ENCODE assay signal across 30 cellular contexts in the genomic region with DNA sequence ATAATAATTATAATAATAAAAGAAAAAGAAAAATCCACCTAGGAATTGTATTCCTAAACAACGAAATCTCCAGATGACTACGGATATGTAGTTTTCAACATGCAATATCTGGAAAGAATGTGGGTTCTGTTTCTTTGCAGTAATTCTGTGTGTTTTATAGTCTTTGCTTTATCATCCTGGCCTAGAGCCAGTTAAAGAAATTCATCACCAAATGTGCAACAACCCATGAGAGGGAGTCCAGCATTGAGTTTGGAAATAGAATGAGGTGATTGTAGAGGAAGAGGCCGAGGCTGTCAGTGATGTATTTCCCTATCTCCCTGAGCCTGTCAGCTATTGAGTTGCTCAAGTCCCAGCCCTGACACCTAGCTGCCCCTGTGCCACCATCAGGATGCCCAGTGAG.
DNase-seq lines count a peak whose midpoint lies in the region; ATAC-seq, FAIRE-seq and TF ChIP-seq lines count a peak whose summit lies in the region.
"Had no signal": no experiment of that assay in that cellular context is flagged by ENCODE, and none has a peak within 500 bp of the region (broad histone marks: within the 10 kb centered on the region; RNA-seq: fewer than 3 reads in every experiment).

No MANE protein-coding gene starts in this region.

- TF ChIP-seq POLR2A in H1 (IDR thresholded peaks at IDR 0.05; ENCODE audit: control extremely low read depth in 1 of 2, low read depth in 2 of 2, low read length in 2 of 2): no peak

- no peak overlapping the region for H4K5ac ChIP-seq in H1 (ENCODE audit: insufficient read length, low read depth, low read length)

- no peak overlapping the region for H3K56ac ChIP-seq in H1 (replicated peaks; ENCODE audit: insufficient read length, low read depth, low read length)

- no peak overlapping the region for H3K4me3 ChIP-seq in H1 (ENCODE audit: extremely low read depth in 1 of 4, insufficient read depth in 2 of 4, low read depth in 3 of 4, low read length in 4 of 4)
- H3K4me3 ChIP-seq: gastroesophageal sphincter, lower lobe of right lung, spleen had no signal

- no peak for TF ChIP-seq RAD21 in H1 (IDR thresholded peaks at IDR 0.05 in 1 of 2, conservative IDR thresholded peaks at IDR 0.05 in 1 of 2; ENCODE audit: low read depth in 2 of 2, low read length in 2 of 2)

- no peak overlapping the region for H3K27ac ChIP-seq in H1 (ENCODE audit: low read depth, low read length)
- H3K27ac ChIP-seq in substantia nigra (ENCODE audit: low read depth, low read length, poor library complexity, severe bottlenecking): no peak overlapping the region
- H3K27ac ChIP-seq: gastroesophageal sphincter, lower lobe of right lung, spleen had no signal

- no peaks in the 10 kb centered on the region for H3K9me3 Mint-ChIP-seq in stimulated activated effector memory CD8-positive, alpha-beta T cell treated with anti-CD3 and anti-CD28 coated beads, Interleukin-12 subunit alpha, Interleukin-12 subunit beta, amount 100 ng/mL, for 72 hours
- H3K9me3 Mint-ChIP-seq in activated T-cell treated with anti-CD3 and anti-CD28 coated beads, Interleukin-2, amount 50 U/mL, for 24 hours: no peaks in the 10 kb centered on the region
- H3K9me3 Mint-ChIP-seq: activated CD4-positive, alpha-beta memory T cell treated with anti-CD3 and anti-CD28 coated beads, Interleukin-2, amount 10 ng/mL, durations not matched to agents 7 days and 5 days; activated naive CD8-positive, alpha-beta T cell treated with anti-CD3 and anti-CD28 coated beads for 36 hours; immature natural killer cell had no signal

- H3K36me3 Mint-ChIP-seq in stimulated activated effector memory CD8-positive, alpha-beta T cell treated with anti-CD3 and anti-CD28 coated beads, Interleukin-12 subunit alpha, Interleukin-12 subunit beta, amount 100 ng/mL, for 72 hours: no peaks in the 10 kb centered on the region
- H3K36me3 Mint-ChIP-seq in activated T-cell treated with anti-CD3 and anti-CD28 coated beads, Interleukin-2, amount 50 U/mL, for 24 hours (ENCODE audit: low read depth): no peaks in the 10 kb centered on the region
- H3K36me3 Mint-ChIP-seq: activated naive CD8-positive, alpha-beta T cell treated with anti-CD3 and anti-CD28 coated beads for 36 hours; immature natural killer cell had no signal

- no peak for FAIRE-seq in H1 (lab: Jason Lieb, UNC)
- FAIRE-seq: GM12891 had no signal

- peak overlapping the region; percentile 7 for H3K27ac Mint-ChIP-seq in stimulated activated effector memory CD8-positive, alpha-beta T cell treated with anti-CD3 and anti-CD28 coated beads, Interleukin-12 subunit alpha, Interleukin-12 subunit beta, amount 100 ng/mL, for 72 hours
- no peak overlapping the region for H3K27ac Mint-ChIP-seq in activated T-cell treated with anti-CD3 and anti-CD28 coated beads, Interleukin-2, amount 50 U/mL, for 24 hours
- H3K27ac Mint-ChIP-seq: activated CD4-positive, alpha-beta memory T cell treated with anti-CD3 and anti-CD28 coated beads, Interleukin-2, amount 10 ng/mL, durations not matched to agents 7 days and 5 days; activated naive CD8-positive, alpha-beta T cell treated with anti-CD3 and anti-CD28 coated beads for 36 hours; immature natural killer cell had no signal

- H3K23ac ChIP-seq in H1 (ENCODE audit: insufficient read length): no peak overlapping the region

- no peak overlapping the region for H2BK15ac ChIP-seq in H1 (ENCODE audit: low read length)

- H3K23me2 ChIP-seq in H1 (ENCODE audit: low read depth, low read length): no peaks in the 10 kb centered on the region

- H2AFZ ChIP-seq in H1 (ENCODE audit: low read length): no peak overlapping the region

- H4K91ac ChIP-seq in H1 (replicated peaks; ENCODE audit: insufficient read length, low read length): peak overlapping the region; percentile 47

- no peak for TF ChIP-seq CTCF in H1 (IDR thresholded peaks at IDR 0.05; ENCODE audit: control extremely low read depth in 1 of 3, insufficient read depth in 1 of 3, low read depth in 1 of 3, low read length in 3 of 3)

- H2BK120ac ChIP-seq in H1 (replicated peaks; ENCODE audit: low read depth, low read length): no peak overlapping the region

- H3K4ac ChIP-seq in H1 (replicated peaks; ENCODE audit: insufficient read length, low read depth, low read length): no peak overlapping the region

- CTCF ChIA-PET in H1 (lab: Charles Lee; ENCODE audit: partially characterized antibody): interaction anchor here (0.8 to 2.5 kb wide), 15 partner anchors 12 to 1266 kb away, joined by 3 to 41 read pairs (median 5); no protein-coding TSS in a partner anchor

- no peaks in the 10 kb centered on the region for H3K79me1 ChIP-seq in H1 (ENCODE audit: low read depth, low read length)

- POLR2A ChIA-PET in H1 (lab: Charles Lee; ENCODE audit: partially characterized antibody): interaction anchor here (0.9 to 4.4 kb wide), 3 partner anchors 626 to 1267 kb away, joined by 3 to 31 read pairs (median 4); a partner anchor contains a TSS

- H3K4me2 ChIP-seq in H1 (ENCODE audit: insufficient read depth in 1 of 2, low read depth in 2 of 2, low read length in 2 of 2): no peak overlapping the region

- H4K20me1 ChIP-seq in H1 (replicated peaks in 1 of 2; ENCODE audit: control insufficient read depth in 1 of 2, insufficient read depth in 2 of 2, low read length in 2 of 2): no peaks in the 10 kb centered on the region

- no peak overlapping the region for H3K18ac ChIP-seq in H1 (ENCODE audit: extremely low read depth, low read length)

- H2BK12ac ChIP-seq in H1 (ENCODE audit: low read depth, low read length): peak overlapping the region; percentile 18; the same call in 1 of the 2 replicates

- H2AK5ac ChIP-seq in H1 (ENCODE audit: low read depth, low read length): no peak overlapping the region

- H3K9ac ChIP-seq in H1 (replicated peaks in 1 of 4; ENCODE audit: extremely low read depth in 1 of 4, low read depth in 3 of 4, low read length in 3 of 4): no peak overlapping the region

- peaks cover 5% of the 10 kb centered on the region for H3K4me1 Mint-ChIP-seq in stimulated activated effector memory CD8-positive, alpha-beta T cell treated with anti-CD3 and anti-CD28 coated beads, Interleukin-12 subunit alpha, Interleukin-12 subunit beta, amount 100 ng/mL, for 72 hours
- H3K4me1 Mint-ChIP-seq in activated T-cell treated with anti-CD3 and anti-CD28 coated beads, Interleukin-2, amount 50 U/mL, for 24 hours (ENCODE audit: low read depth): peaks cover 8% of the 10 kb centered on the region

- H3K36me3 ChIP-seq in H1 (ENCODE audit: control insufficient read depth in 2 of 4, insufficient read depth in 4 of 4, low read length in 3 of 4): no peaks in the 10 kb centered on the region
- H3K36me3 ChIP-seq: gastroesophageal sphincter, lower lobe of right lung, spleen had no signal

- ATAC-seq in stimulated activated effector memory CD8-positive, alpha-beta T cell treated with anti-CD3 and anti-CD28 coated beads, Interleukin-12 subunit alpha, Interleukin-12 subunit beta, amount 100 ng/mL, for 72 hours: no peak
- ATAC-seq in left ventricle myocardium superior: no peak
- ATAC-seq: gastroesophageal sphincter, HCT116 had no signal

- no peak overlapping the region for H2BK20ac ChIP-seq in H1 (ENCODE audit: low read length)

- no peak overlapping the region for H3K14ac ChIP-seq in H1 (ENCODE audit: insufficient read length)

- H3K79me2 ChIP-seq in H1 (ENCODE audit: control insufficient read depth in 1 of 2, insufficient read depth in 2 of 2, low read length in 2 of 2): no peaks in the 10 kb centered on the region

- H3K4me1 ChIP-seq in H1 (replicated peaks in 1 of 4; ENCODE audit: control insufficient read depth in 3 of 4, insufficient read depth in 4 of 4, low read length in 3 of 4): peaks cover 0 to 7% (median 1%) of the 10 kb centered on the region in 4 experiments; a peak in 3 of 7 replicates

- intact Hi-C loops in left ventricle myocardium superior (cut with micrococcal nuclease): loop anchor here (5.0 kb wide), 1 partner anchor 1269 kb away; no protein-coding TSS in a partner anchor

- no peak for TF ChIP-seq EP300 in H1 (IDR thresholded peaks at IDR 0.05; ENCODE audit: borderline replicate concordance in 1 of 2, low read depth in 2 of 2, low read length in 2 of 2)

- no peaks in the 10 kb centered on the region for H3K27me3 Mint-ChIP-seq in activated T-cell treated with anti-CD3 and anti-CD28 coated beads, Interleukin-2, amount 50 U/mL, for 24 hours

- H4K8ac ChIP-seq in H1 (ENCODE audit: extremely low read depth, insufficient read depth, low read length): no peak overlapping the region

- 70% methylated on average over 3 of the region's 3 CpGs; no CpG with 5 or more reads in 1 of the 2 experiments for WGBS in H1 (ENCODE audit: extremely low coverage in 1 of 2, insufficient coverage in 1 of 2, insufficient read length in 1 of 2, insufficient replicate concordance in 2 of 2, low coverage in 1 of 2, low lambda C conversion rate in 2 of 2, missing lambda C conversion rate in 1 of 2), 2 experiments

- DNase-seq in NCI-H69 (lab: John Stamatoyannopoulos, UW) (peak; percentile 13), H1 (ENCODE audit: low read depth in 1 of 2, low spot score in 2 of 2) (no peak), left kidney (ENCODE audit: low read depth, low spot score) (peak; percentile 53), left ventricle myocardium superior (no peak), NCI-H1105 treated with DMSO at 0.1 percent for 48 hours (lab: John Stamatoyannopoulos, UW) (no peak), substantia nigra (lab: John Stamatoyannopoulos, UW) (no peak)
- DNase-seq in stimulated activated effector memory CD8-positive, alpha-beta T cell treated with anti-CD3 and anti-CD28 coated beads, Interleukin-12 subunit alpha, Interleukin-12 subunit beta, amount 100 ng/mL, for 72 hours (ENCODE audit: low spot score in 2 of 2): no peak
- DNase-seq in activated T-cell treated with anti-CD3 and anti-CD28 coated beads, Interleukin-2, amount 50 U/mL, for 24 hours: no peak
- DNase-seq: activated CD4-positive, alpha-beta memory T cell treated with anti-CD3 and anti-CD28 coated beads, Interleukin-2, amount 10 ng/mL, durations not matched to agents 7 days and 5 days; activated CD4-positive, CD25-positive, alpha-beta regulatory T cell; activated naive CD8-positive, alpha-beta T cell treated with anti-CD3 and anti-CD28 coated beads for 36 hours; effector CD8-positive, alpha-beta T cell; erythroblast; hippocampal formation; immature natural killer cell; lower lobe of right lung; NCI-H1092 treated with DMSO at 0.1 percent for 48 hours; NCI-H2029 treated with DMSO at 0.1 percent for 48 hours; NCI-H2227 treated with DMSO at 0.1 percent for 48 hours; NK-92 treated with Interleukin-12 subunit alpha and Interleukin-12 subunit beta, amount 100 ng/mL, for 24 hours; occipital lobe; retina; SHP77; spleen; stimulated activated CD4-positive, alpha-beta T cell treated with anti-CD3 and anti-CD28 coated beads, Interleukin-2, amount 100 ng/mL, for 48 hours; stimulated activated naive CD4-positive, alpha-beta T cell treated with Interleukin-2 at 50 U/mL for 16 hours; T-helper 9 cell had no signal

- no peaks in the 10 kb centered on the region for H3K27me3 ChIP-seq in H1 (replicated peaks in 1 of 4; ENCODE audit: control insufficient read depth in 3 of 4, extremely low read depth in 1 of 4, insufficient read depth in 3 of 4, low read length in 3 of 4)
- H3K27me3 ChIP-seq: gastroesophageal sphincter had no signal

- no peak overlapping the region for H2BK5ac ChIP-seq in H1 (ENCODE audit: low read depth, low read length)

- no peak overlapping the region for H3K4me3 Mint-ChIP-seq in stimulated activated effector memory CD8-positive, alpha-beta T cell treated with anti-CD3 and anti-CD28 coated beads, Interleukin-12 subunit alpha, Interleukin-12 subunit beta, amount 100 ng/mL, for 72 hours
- H3K4me3 Mint-ChIP-seq in activated T-cell treated with anti-CD3 and anti-CD28 coated beads, Interleukin-2, amount 50 U/mL, for 24 hours: no peak overlapping the region
- H3K4me3 Mint-ChIP-seq: activated CD4-positive, alpha-beta memory T cell treated with anti-CD3 and anti-CD28 coated beads, Interleukin-2, amount 10 ng/mL, durations not matched to agents 7 days and 5 days; activated naive CD8-positive, alpha-beta T cell treated with anti-CD3 and anti-CD28 coated beads for 36 hours; immature natural killer cell had no signal

- no peaks in the 10 kb centered on the region for H3K9me3 ChIP-seq in H1 (ENCODE audit: insufficient read depth in 2 of 2, low read depth in 1 of 2, low read length in 1 of 2)
- H3K9me3 ChIP-seq: gastroesophageal sphincter, lower lobe of right lung, spleen had no signal

Comparison
In these comparisons a context has a peak if more than half of its experiments do, and no peak if none do; other contexts are left out.
1. DNase-seq: peak in NCI-H69 (single experiment) and left kidney (single experiment); none in H1 (0 of 2), stimulated activated effector memory CD8-positive, alpha-beta T cell treated with anti-CD3 and anti-CD28 coated beads, Interleukin-12 subunit alpha, Interleukin-12 subunit beta, amount 100 ng/mL, for 72 hours (0 of 2), left ventricle myocardium superior (single experiment), NCI-H1105 treated with DMSO at 0.1 percent for 48 hours (single experiment), activated T-cell treated with anti-CD3 and anti-CD28 coated beads, Interleukin-2, amount 50 U/mL, for 24 hours (single experiment) and substantia nigra (0 of 49).